In the genomic region with DNA sequence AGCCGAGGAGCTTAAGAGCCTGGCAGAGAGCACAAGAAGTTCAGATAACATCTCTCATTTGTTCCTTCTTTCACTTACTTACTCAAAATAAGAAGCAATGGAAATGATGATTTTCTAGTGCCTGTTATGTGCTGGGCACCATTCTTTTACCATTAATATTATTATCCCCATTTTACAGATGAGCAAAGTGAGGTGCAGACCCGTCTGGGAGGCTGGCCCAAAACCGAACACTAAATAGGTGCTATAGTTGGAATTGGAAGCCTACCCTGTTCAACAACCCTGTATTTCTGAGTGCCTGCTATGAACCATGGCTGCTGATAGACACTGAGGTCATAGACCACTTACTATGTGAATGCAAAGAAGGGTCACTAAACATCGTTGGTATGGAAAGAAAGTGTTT, we compare ENCODE assay signal across 1 cellular context.
A peak's percentile ranks its signal among the peaks of the same experiment; 100 is the strongest.
TF ChIP-seq lines count a peak whose summit lies in the region.

No MANE protein-coding gene starts in this region.

TF ChIP-seq in HepG2, 621 proteins besides CTCF, POLR2A, EP300 and RAD21:
- TF ChIP-seq ZNF629 (CRISPR knock-in tag; conservative IDR thresholded peaks at IDR 0.05) (peak; percentile 66), ONECUT2 (CRISPR knock-in tag; IDR thresholded peaks at IDR 0.05) (no peak)
